ENCODE assay signal across 8 cellular contexts in genomic region chr16:35463358-35463757, GRCh38.
"Had no signal": no experiment of that assay in that cellular context is flagged by ENCODE, and none has a peak within 500 bp of the region (broad histone marks: within the 10 kb centered on the region; RNA-seq: fewer than 3 reads in every experiment).

No MANE protein-coding gene starts in this region.

- H3K4me3 ChIP-seq: GM23338, K562 had no signal

- DNase-seq: H9, HCEC 1CT, HFFc6, IMR-90, KG1 had no signal

- H2AFZ ChIP-seq: GM23338 had no signal

- H3K27ac ChIP-seq: HL-60 had no signal

- ATAC-seq: GM23338, K562 had no signal

- H3K4me2 ChIP-seq: GM23338 had no signal
